Comparison of ENCODE assay signal across 1 cellular context in the genomic region with DNA sequence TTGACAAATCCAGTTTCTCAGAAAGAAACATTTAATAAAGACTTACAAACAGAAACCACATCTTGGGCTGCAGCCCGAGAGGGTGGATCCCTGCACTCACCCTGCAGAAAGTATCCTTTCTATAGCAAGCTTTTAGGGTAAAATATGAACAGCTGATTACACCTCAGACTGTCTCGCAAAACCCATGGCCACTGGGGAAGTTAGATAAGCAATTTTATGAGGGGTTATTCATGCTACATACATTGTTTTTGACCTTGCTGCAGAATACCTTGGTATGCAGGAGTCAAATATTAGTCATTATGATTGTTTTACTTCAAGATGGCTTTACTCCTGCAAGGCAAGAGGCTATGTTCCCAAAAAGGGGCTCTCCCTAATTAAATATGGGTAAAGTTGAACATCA.
TF ChIP-seq lines count a peak whose summit lies in the region.

No MANE protein-coding gene starts in this region.

TF ChIP-seq in K562, 482 proteins besides CTCF, POLR2A, EP300 and RAD21 (continued from another document):
- TF ChIP-seq ZNF134 (CRISPR knock-in tag; conservative IDR thresholded peaks at IDR 0.05) (0 out of 2 replicates have a peak, but pooled peaks have one; percentile 18), ZSCAN32 (CRISPR knock-in tag; IDR thresholded peaks at IDR 0.05) (no peak), CBFA2T2 (conservative IDR thresholded peaks at IDR 0.05) (peak; percentile 50), HNRNPH1 (optimal IDR thresholded peaks at IDR 0.05; ENCODE audit: low read depth, low read length) (no peak), FOXP1 (CRISPR knock-in tag; IDR thresholded peaks at IDR 0.05) (no peak), TEAD2 (tag; IDR thresholded peaks at IDR 0.05) (peak; percentile 13; the same call in 1 of the 2 replicates), HDAC6 (IDR thresholded peaks at IDR 0.05; ENCODE audit: low read depth, low read length) (no peak), ZNF232 (CRISPR knock-in tag; IDR thresholded peaks at IDR 0.05) (no peak), ZBED1 (IDR thresholded peaks at IDR 0.05) (no peak), GABPB1 (CRISPR knock-in tag; IDR thresholded peaks at IDR 0.05) (no peak), YBX1 (IDR thresholded peaks at IDR 0.05) (no peak), CBFA2T3 (IDR thresholded peaks at IDR 0.05) (peak; percentile 76), NCOR1 (IDR thresholded peaks at IDR 0.05) (peak; percentile 56), JUND (IDR thresholded peaks at IDR 0.05; ENCODE audit: borderline replicate concordance, low read depth, low read length) (no peak; the same call in 1 of the 2 replicates), JUND (tag; IDR thresholded peaks at IDR 0.05; ENCODE audit: borderline replicate concordance, low read depth, low read length) (no peak), PHF21A (IDR thresholded peaks at IDR 0.05; ENCODE audit: borderline replicate concordance, low read depth) (no peak), TAF15 (IDR thresholded peaks at IDR 0.05; ENCODE audit: low read depth, low read length) (no peak), HNRNPK (IDR thresholded peaks at IDR 0.05; ENCODE audit: low read depth, low read length, poor library complexity, severe bottlenecking) (no peak), FOSL1 (tag; conservative IDR thresholded peaks at IDR 0.05) (peak; percentile 57), YY1 (IDR thresholded peaks at IDR 0.05; ENCODE audit: borderline replicate concordance in 1 of 3, control insufficient read depth in 1 of 3, extremely low read depth in 1 of 3, insufficient read depth in 3 of 3, insufficient read length in 1 of 3, insufficient replicate concordance in 2 of 3, low read depth in 1 of 3, low read length in 2 of 3) (peak in 1 of 3 experiments; percentile 4), MAZ (CRISPR knock-in tag; conservative IDR thresholded peaks at IDR 0.05 in 1 of 2, IDR thresholded peaks at IDR 0.05 in 1 of 2) (no peak), SMARCA4 (IDR thresholded peaks at IDR 0.05) (peak; percentile 10; the same call in 1 of the 2 replicates)
- TF ChIP-seq, protein P1, sequence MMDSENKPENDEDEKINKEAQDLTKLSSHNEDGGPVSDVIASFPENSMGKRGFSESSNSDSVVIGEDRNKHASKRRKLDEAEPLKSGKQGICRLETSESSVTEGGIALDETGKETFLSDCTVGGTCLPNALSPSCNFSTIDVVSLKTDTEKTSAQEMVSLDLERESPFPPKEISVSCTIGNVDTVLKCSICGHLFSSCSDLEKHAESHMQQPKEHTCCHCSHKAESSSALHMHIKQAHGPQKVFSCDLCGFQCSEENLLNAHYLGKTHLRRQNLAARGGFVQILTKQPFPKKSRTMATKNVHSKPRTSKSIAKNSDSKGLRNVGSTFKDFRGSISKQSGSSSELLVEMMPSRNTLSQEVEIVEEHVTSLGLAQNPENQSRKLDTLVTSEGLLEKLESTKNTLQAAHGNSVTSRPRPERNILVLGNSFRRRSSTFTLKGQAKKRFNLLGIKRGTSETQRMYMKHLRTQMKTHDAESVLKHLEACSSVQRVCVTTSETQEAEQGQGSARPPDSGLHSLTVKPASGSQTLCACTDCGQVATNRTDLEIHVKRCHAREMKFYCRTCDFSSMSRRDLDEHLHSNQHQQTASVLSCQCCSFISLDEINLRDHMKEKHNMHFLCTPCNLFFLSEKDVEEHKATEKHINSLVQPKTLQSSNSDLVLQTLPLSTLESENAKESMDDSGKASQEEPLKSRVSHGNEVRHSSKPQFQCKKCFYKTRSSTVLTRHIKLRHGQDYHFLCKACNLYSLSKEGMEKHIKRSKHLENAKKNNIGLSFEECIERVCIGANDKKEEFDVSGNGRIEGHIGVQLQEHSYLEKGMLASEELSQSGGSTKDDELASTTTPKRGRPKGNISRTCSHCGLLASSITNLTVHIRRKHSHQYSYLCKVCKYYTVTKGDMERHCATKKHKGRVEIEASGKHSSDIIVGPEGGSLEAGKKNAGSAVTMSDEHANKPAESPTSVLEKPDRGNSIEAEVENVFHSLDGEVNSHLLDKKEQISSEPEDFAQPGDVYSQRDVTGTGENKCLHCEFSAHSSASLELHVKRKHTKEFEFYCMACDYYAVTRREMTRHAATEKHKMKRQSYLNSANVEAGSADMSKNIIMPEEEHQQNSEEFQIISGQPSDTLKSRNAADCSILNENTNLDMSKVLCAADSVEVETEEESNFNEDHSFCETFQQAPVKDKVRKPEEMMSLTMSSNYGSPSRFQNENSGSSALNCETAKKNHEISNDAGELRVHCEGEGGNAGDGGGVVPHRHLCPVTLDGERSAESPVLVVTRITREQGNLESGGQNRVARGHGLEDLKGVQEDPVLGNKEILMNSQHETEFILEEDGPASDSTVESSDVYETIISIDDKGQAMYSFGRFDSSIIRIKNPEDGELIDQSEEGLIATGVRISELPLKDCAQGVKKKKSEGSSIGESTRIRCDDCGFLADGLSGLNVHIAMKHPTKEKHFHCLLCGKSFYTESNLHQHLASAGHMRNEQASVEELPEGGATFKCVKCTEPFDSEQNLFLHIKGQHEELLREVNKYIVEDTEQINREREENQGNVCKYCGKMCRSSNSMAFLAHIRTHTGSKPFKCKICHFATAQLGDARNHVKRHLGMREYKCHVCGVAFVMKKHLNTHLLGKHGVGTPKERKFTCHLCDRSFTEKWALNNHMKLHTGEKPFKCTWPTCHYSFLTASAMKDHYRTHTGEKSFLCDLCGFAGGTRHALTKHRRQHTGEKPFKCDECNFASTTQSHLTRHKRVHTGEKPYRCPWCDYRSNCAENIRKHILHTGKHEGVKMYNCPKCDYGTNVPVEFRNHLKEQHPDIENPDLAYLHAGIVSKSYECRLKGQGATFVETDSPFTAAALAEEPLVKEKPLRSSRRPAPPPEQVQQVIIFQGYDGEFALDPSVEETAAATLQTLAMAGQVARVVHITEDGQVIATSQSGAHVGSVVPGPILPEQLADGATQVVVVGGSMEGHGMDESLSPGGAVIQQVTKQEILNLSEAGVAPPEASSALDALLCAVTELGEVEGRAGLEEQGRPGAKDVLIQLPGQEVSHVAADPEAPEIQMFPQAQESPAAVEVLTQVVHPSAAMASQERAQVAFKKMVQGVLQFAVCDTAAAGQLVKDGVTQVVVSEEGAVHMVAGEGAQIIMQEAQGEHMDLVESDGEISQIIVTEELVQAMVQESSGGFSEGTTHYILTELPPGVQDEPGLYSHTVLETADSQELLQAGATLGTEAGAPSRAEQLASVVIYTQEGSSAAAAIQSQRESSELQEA (IDR thresholded peaks at IDR 0.05; ENCODE audit: low read depth): no peak
- TF ChIP-seq, protein P2, sequence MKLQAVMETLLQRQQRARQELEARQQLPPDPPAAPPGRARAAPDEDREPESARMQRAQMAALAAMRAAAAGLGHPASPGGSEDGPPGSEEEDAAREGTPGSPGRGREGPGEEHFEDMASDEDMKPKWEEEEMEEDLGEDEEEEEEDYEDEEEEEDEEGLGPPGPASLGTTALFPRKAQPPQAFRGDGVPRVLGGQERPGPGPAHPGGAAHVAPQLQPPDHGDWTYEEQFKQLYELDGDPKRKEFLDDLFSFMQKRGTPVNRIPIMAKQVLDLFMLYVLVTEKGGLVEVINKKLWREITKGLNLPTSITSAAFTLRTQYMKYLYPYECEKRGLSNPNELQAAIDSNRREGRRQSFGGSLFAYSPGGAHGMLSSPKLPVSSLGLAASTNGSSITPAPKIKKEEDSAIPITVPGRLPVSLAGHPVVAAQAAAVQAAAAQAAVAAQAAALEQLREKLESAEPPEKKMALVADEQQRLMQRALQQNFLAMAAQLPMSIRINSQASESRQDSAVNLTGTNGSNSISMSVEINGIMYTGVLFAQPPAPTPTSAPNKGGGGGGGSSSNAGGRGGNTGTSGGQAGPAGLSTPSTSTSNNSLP (IDR thresholded peaks at IDR 0.05; ENCODE audit: borderline replicate concordance, low read depth, low read length): 0 out of 2 replicates have a peak, but pooled peaks have one; percentile 21
- TF ChIP-seq, protein P3, sequence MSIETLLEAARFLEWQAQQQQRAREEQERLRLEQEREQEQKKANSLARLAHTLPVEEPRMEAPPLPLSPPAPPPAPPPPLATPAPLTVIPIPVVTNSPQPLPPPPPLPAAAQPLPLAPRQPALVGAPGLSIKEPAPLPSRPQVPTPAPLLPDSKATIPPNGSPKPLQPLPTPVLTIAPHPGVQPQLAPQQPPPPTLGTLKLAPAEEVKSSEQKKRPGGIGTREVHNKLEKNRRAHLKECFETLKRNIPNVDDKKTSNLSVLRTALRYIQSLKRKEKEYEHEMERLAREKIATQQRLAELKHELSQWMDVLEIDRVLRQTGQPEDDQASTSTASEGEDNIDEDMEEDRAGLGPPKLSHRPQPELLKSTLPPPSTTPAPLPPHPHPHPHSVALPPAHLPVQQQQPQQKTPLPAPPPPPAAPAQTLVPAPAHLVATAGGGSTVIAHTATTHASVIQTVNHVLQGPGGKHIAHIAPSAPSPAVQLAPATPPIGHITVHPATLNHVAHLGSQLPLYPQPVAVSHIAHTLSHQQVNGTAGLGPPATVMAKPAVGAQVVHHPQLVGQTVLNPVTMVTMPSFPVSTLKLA (conservative IDR thresholded peaks at IDR 0.05): no peak
- TF ChIP-seq, protein P4, sequence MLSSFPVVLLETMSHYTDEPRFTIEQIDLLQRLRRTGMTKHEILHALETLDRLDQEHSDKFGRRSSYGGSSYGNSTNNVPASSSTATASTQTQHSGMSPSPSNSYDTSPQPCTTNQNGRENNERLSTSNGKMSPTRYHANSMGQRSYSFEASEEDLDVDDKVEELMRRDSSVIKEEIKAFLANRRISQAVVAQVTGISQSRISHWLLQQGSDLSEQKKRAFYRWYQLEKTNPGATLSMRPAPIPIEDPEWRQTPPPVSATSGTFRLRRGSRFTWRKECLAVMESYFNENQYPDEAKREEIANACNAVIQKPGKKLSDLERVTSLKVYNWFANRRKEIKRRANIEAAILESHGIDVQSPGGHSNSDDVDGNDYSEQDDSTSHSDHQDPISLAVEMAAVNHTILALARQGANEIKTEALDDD (IDR thresholded peaks at IDR 0.05): 0 out of 2 replicates have a peak, but pooled peaks have one; percentile 33
- TF ChIP-seq, protein P5, sequence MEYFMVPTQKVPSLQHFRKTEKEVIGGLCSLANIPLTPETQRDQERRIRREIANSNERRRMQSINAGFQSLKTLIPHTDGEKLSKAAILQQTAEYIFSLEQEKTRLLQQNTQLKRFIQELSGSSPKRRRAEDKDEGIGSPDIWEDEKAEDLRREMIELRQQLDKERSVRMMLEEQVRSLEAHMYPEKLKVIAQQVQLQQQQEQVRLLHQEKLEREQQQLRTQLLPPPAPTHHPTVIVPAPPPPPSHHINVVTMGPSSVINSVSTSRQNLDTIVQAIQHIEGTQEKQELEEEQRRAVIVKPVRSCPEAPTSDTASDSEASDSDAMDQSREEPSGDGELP (CRISPR knock-in tag; IDR thresholded peaks at IDR 0.05; ENCODE audit: borderline replicate concordance): peak; percentile 73; the same call in 1 of the 2 replicates
- TF ChIP-seq, protein P6, sequence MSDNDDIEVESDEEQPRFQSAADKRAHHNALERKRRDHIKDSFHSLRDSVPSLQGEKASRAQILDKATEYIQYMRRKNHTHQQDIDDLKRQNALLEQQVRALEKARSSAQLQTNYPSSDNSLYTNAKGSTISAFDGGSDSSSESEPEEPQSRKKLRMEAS (CRISPR knock-in tag; IDR thresholded peaks at IDR 0.05): no peak
TF ChIP-seq in K562: peak in this region for 21.
